Comparison of ENCODE assay signal across 8 cellular contexts in genomic region chr2:26750477-26750876, GRCh38. TPM values are rescaled to one million over a fixed set of nuclear protein-coding genes. Genes with fewer than 3 reads are reported as not detected.
DNase-seq lines count a peak whose midpoint lies in the region; FAIRE-seq and TF ChIP-seq lines count a peak whose summit lies in the region.
"Not testable (repeated sequence)": the region's sequence is repeated elsewhere in the genome, so short reads cannot be mapped to it uniquely, and the experiment has no call there.
"Had no signal": no experiment of that assay in that cellular context is flagged by ENCODE, and none has a peak within 500 bp of the region (broad histone marks: within the 10 kb centered on the region; RNA-seq: fewer than 3 reads in every experiment).

No MANE protein-coding gene starts in this region.

- H2AK5ac ChIP-seq in H1 (ENCODE audit: low read depth, low read length): not testable (repeated sequence)

- not testable (repeated sequence) for H3K23ac ChIP-seq in H1 (ENCODE audit: insufficient read length)

- not testable (repeated sequence) for H2BK15ac ChIP-seq in H1 (ENCODE audit: low read length)

- H2BK20ac ChIP-seq in H1 (ENCODE audit: low read length): not testable (repeated sequence)

- H3K27me3 ChIP-seq in BLaER1; HAP-1 (ENCODE audit: low read depth); NT2/D1 (ENCODE audit: insufficient read depth, insufficient read length); WERI-Rb-1 (ENCODE audit: insufficient read depth, low read depth, severe bottlenecking): not testable (repeated sequence)
- H3K27me3 ChIP-seq in H1 (replicated peaks in 1 of 4; ENCODE audit: control insufficient read depth in 3 of 4, extremely low read depth in 1 of 4, insufficient read depth in 3 of 4, low read length in 3 of 4): peaks cover 0 to 15% (median 12%) of the 10 kb centered on the region in 4 experiments; a peak in 6 of 7 replicates
- peaks cover 33% of the 10 kb centered on the region; the same call in 1 of the 2 replicates for H3K27me3 ChIP-seq in iPS-20b (ENCODE audit: insufficient read depth, low read length)

- H3K79me2 ChIP-seq in H1 (ENCODE audit: control insufficient read depth in 1 of 2, insufficient read depth in 2 of 2, low read length in 2 of 2): not testable (repeated sequence)

- peak; percentile 41 to 52 for DNase-seq in HAP-1 (ENCODE audit: low spot score in 2 of 2)
- not testable (repeated sequence) for DNase-seq in NT2/D1 (ENCODE audit: low read depth, low spot score); WERI-Rb-1; H1 (ENCODE audit: low read depth in 1 of 2, low spot score in 2 of 2)

- not testable (repeated sequence) for H3K9me3 Mint-ChIP-seq in nephron

- not testable (repeated sequence) for H3K9ac ChIP-seq in BLaER1; H1 (replicated peaks in 1 of 4; ENCODE audit: extremely low read depth in 1 of 4, low read depth in 3 of 4, low read length in 3 of 4)
- H3K9ac ChIP-seq in NT2/D1 (ENCODE audit: insufficient read length, low read depth): peak overlapping the region; percentile 72
- H3K9ac ChIP-seq in iPS-20b (ENCODE audit: low read depth, low read length): 0 out of 2 replicates have a peak overlapping the region, but pooled peaks have one; percentile 56

- not testable (repeated sequence) for H4K20me1 ChIP-seq in BLaER1; H1 (replicated peaks in 1 of 2; ENCODE audit: control insufficient read depth in 1 of 2, insufficient read depth in 2 of 2, low read length in 2 of 2)

- not testable (repeated sequence) for H3K27ac ChIP-seq in BLaER1; H1 (ENCODE audit: low read depth, low read length); iPS-20b (ENCODE audit: low read length)
- peak overlapping the region; percentile 91 for H3K27ac ChIP-seq in WERI-Rb-1

- POLR2A ChIA-PET in H1 (lab: Charles Lee; ENCODE audit: partially characterized antibody): interaction anchor here (0.9 kb wide), 1 partner anchor 19 kb away, joined by 3 read pairs; no protein-coding TSS in a partner anchor

- WGBS in H1 (ENCODE audit: extremely low coverage in 1 of 2, insufficient coverage in 1 of 2, insufficient read length in 1 of 2, insufficient replicate concordance in 2 of 2, low coverage in 1 of 2, low lambda C conversion rate in 2 of 2, missing lambda C conversion rate in 1 of 2), 2 experiments: 15% methylated on average over 9 of the region's 11 CpGs; no CpG with 5 or more reads in 1 of the 2 experiments

- not testable (repeated sequence) for H3K36me3 Mint-ChIP-seq in nephron (ENCODE audit: low read depth)

- H3K27me3 Mint-ChIP-seq in nephron (ENCODE audit: low read depth): peaks cover 20% of the 10 kb centered on the region

- in situ Hi-C loops in HAP-1 (cut with MboI; ENCODE audit: low sequenced_read_pairs): not testable (repeated sequence)

- H3K4me1 ChIP-seq in BLaER1: peaks cover 59% of the 10 kb centered on the region
- H3K4me1 ChIP-seq in HAP-1: peaks cover 13% of the 10 kb centered on the region
- H3K4me1 ChIP-seq in NT2/D1 (ENCODE audit: insufficient read depth, insufficient read length): not testable (repeated sequence)
- peaks cover 5 to 15% (median 8%) of the 10 kb centered on the region in 4 experiments; a peak in 6 of 7 replicates for H3K4me1 ChIP-seq in H1 (replicated peaks in 1 of 4; ENCODE audit: control insufficient read depth in 3 of 4, insufficient read depth in 4 of 4, low read length in 3 of 4)
- H3K4me1 ChIP-seq in iPS-20b (ENCODE audit: insufficient read depth, low read length): peaks cover 30% of the 10 kb centered on the region

- CTCF ChIA-PET in H1 (lab: Charles Lee; ENCODE audit: partially characterized antibody): interaction anchor here (1.4 kb wide), 1 partner anchor 14 kb away, joined by 3 read pairs; no protein-coding TSS in a partner anchor

- H3K4me1 Mint-ChIP-seq in nephron: peaks cover 12% of the 10 kb centered on the region

- H2AFZ ChIP-seq in H1 (ENCODE audit: low read length): not testable (repeated sequence)

- H4K5ac ChIP-seq in H1 (ENCODE audit: insufficient read length, low read depth, low read length): not testable (repeated sequence)

- H3K36me3 ChIP-seq in BLaER1; HAP-1 (replicated peaks); NT2/D1 (ENCODE audit: insufficient read depth, insufficient read length, low read length); WERI-Rb-1; H1 (ENCODE audit: control insufficient read depth in 2 of 4, insufficient read depth in 4 of 4, low read length in 3 of 4); iPS-20b (ENCODE audit: insufficient read depth, low read depth, low read length): not testable (repeated sequence)

- TF ChIP-seq CTCF in WERI-Rb-1 (IDR thresholded peaks at IDR 0.05; ENCODE audit: low read depth, low read length); H1 (IDR thresholded peaks at IDR 0.05; ENCODE audit: control extremely low read depth in 1 of 3, insufficient read depth in 1 of 3, low read depth in 1 of 3, low read length in 3 of 3); nephron (IDR thresholded peaks at IDR 0.05; ENCODE audit: unreplicated experiment in 3 of 3): not testable (repeated sequence)

- not testable (repeated sequence) for H4K91ac ChIP-seq in H1 (replicated peaks; ENCODE audit: insufficient read length, low read length)

- not testable (repeated sequence) for TF ChIP-seq RAD21 in H1 (IDR thresholded peaks at IDR 0.05 in 1 of 2, conservative IDR thresholded peaks at IDR 0.05 in 1 of 2; ENCODE audit: low read depth in 2 of 2, low read length in 2 of 2)

- not testable (repeated sequence) for H3K56ac ChIP-seq in H1 (replicated peaks; ENCODE audit: insufficient read length, low read depth, low read length)

- H2BK12ac ChIP-seq in H1 (ENCODE audit: low read depth, low read length): not testable (repeated sequence)

- H3K4me3 Mint-ChIP-seq in nephron: not testable (repeated sequence)

- not testable (repeated sequence) for TF ChIP-seq EP300 in H1 (IDR thresholded peaks at IDR 0.05; ENCODE audit: borderline replicate concordance in 1 of 2, low read depth in 2 of 2, low read length in 2 of 2)

- H4K8ac ChIP-seq in H1 (ENCODE audit: extremely low read depth, insufficient read depth, low read length): not testable (repeated sequence)

- not testable (repeated sequence) for H3K4ac ChIP-seq in H1 (replicated peaks; ENCODE audit: insufficient read length, low read depth, low read length)

- H3K23me2 ChIP-seq in H1 (ENCODE audit: low read depth, low read length): not testable (repeated sequence)

- not testable (repeated sequence) for H2BK120ac ChIP-seq in H1 (replicated peaks; ENCODE audit: low read depth, low read length)

- not testable (repeated sequence) for H3K18ac ChIP-seq in H1 (ENCODE audit: extremely low read depth, low read length)

- not testable (repeated sequence) for H3K14ac ChIP-seq in H1 (ENCODE audit: insufficient read length)

- peak overlapping the region; percentile 63 to 94 (median 89) for H3K27ac Mint-ChIP-seq in nephron

- not testable (repeated sequence) for TF ChIP-seq POLR2A in H1 (IDR thresholded peaks at IDR 0.05; ENCODE audit: control extremely low read depth in 1 of 2, low read depth in 2 of 2, low read length in 2 of 2)

- FAIRE-seq in H1 (lab: Jason Lieb, UNC): not testable (repeated sequence)

- not testable (repeated sequence) for H3K79me1 ChIP-seq in H1 (ENCODE audit: low read depth, low read length)

- H3K4me3 ChIP-seq in BLaER1: not testable (repeated sequence)
- H3K4me3 ChIP-seq in HAP-1: peak overlapping the region; percentile 9
- H3K4me3 ChIP-seq in NT2/D1 (ENCODE audit: insufficient read length, low read depth): peak overlapping the region; percentile 26
- peak overlapping the region; percentile 35 for H3K4me3 ChIP-seq in WERI-Rb-1 (ENCODE audit: low read depth, low read length)
- peak overlapping the region in 1 of 4 experiments; percentile 41; a peak in 3 of 8 replicates for H3K4me3 ChIP-seq in H1 (ENCODE audit: extremely low read depth in 1 of 4, insufficient read depth in 2 of 4, low read depth in 3 of 4, low read length in 4 of 4)
- peak overlapping the region; percentile 54; the same call in 1 of the 2 replicates for H3K4me3 ChIP-seq in iPS-20b (ENCODE audit: low read length)

- H3K9me3 ChIP-seq in BLaER1; HAP-1; NT2/D1 (ENCODE audit: insufficient read depth, low read length); WERI-Rb-1 (ENCODE audit: severe bottlenecking); H1 (ENCODE audit: insufficient read depth in 2 of 2, low read depth in 1 of 2, low read length in 1 of 2); iPS-20b (ENCODE audit: insufficient read depth, low read depth, low read length): not testable (repeated sequence)

- H3K4me2 ChIP-seq in BLaER1 (peak overlapping the region; percentile 30; the same call in 1 of the 2 replicates), H1 (ENCODE audit: insufficient read depth in 1 of 2, low read depth in 2 of 2, low read length in 2 of 2) (peak overlapping the region; percentile 43 to 70)

- not testable (repeated sequence) for H2BK5ac ChIP-seq in H1 (ENCODE audit: low read depth, low read length)

RNA-seq across cellular contexts. Expression of gene SLC35F6, which starts 13.6 kb away (rescaled TPM):
- 11.2 and 11.6 TPM in 2 replicates for total RNA-seq in H1 (2021; fragmentation: NEBNext Ultra II Directional; extraction: Animal tissue kit (Norgen Biotek cat#: 25700))
- polyA plus RNA-seq in H1 (2011; rRNA removed): 12.9 and 13.5 TPM in 2 replicates
- 7.3 TPM for polyA plus RNA-seq in H1 (2011; cell fraction: cytosol; rRNA removed)
- 6.5 TPM for polyA plus RNA-seq in H1 (2011; cell fraction: nucleus; rRNA removed)
- 7.5 to 10.5 TPM (median 8.8 TPM) in 4 replicates for polyA plus RNA-seq in H1 (2012, experiment 1 of 2)
- polyA plus RNA-seq in H1 (2012, experiment 2 of 2): 8.0 TPM
- polyA plus RNA-seq in H1 (2013, experiment 1 of 2): 14.9 TPM
- 17.3 TPM for polyA plus RNA-seq in H1 (2013, experiment 2 of 2)
- polyA minus RNA-seq in H1 (2011; rRNA and poly(A)+ RNA removed): 19.7 and 19.8 TPM in 2 replicates
- polyA minus RNA-seq in H1 (2011; cell fraction: cytosol; rRNA and poly(A)+ RNA removed): 12.4 TPM
- polyA minus RNA-seq in H1 (2011; cell fraction: nucleus; rRNA and poly(A)+ RNA removed): 9.9 TPM

RNA-seq across cellular contexts. Expression of gene CENPA, which starts 35.4 kb away (rescaled TPM):
- total RNA-seq in H1 (2021; fragmentation: NEBNext Ultra II Directional; extraction: Animal tissue kit (Norgen Biotek cat#: 25700)): 28.5 and 30.9 TPM in 2 replicates
- polyA plus RNA-seq in H1 (2011; rRNA removed): 17.6 and 19.4 TPM in 2 replicates
- 19.1 TPM for polyA plus RNA-seq in H1 (2011; cell fraction: cytosol; rRNA removed)
- 15.4 TPM for polyA plus RNA-seq in H1 (2011; cell fraction: nucleus; rRNA removed)
- 15.1 to 18.3 TPM (median 17.2 TPM) in 4 replicates for polyA plus RNA-seq in H1 (2012, experiment 1 of 2)
- polyA plus RNA-seq in H1 (2012, experiment 2 of 2): 19.3 TPM
- 16.2 TPM for polyA plus RNA-seq in H1 (2013, experiment 1 of 2)
- 17.2 TPM for polyA plus RNA-seq in H1 (2013, experiment 2 of 2)
- 14.0 and 19.9 TPM in 2 replicates for polyA minus RNA-seq in H1 (2011; rRNA and poly(A)+ RNA removed)
- polyA minus RNA-seq in H1 (2011; cell fraction: cytosol; rRNA and poly(A)+ RNA removed): 16.4 TPM
- 10.6 TPM for polyA minus RNA-seq in H1 (2011; cell fraction: nucleus; rRNA and poly(A)+ RNA removed)

RNA-seq across cellular contexts. Expression of gene KCNK3, which starts 58.0 kb away (rescaled TPM):
- 0.11 and 0.30 TPM in 2 replicates for total RNA-seq in H1 (2021; fragmentation: NEBNext Ultra II Directional; extraction: Animal tissue kit (Norgen Biotek cat#: 25700))
- polyA plus RNA-seq in H1 (2011; rRNA removed): 0.29 and 0.33 TPM in 2 replicates
- polyA plus RNA-seq in H1 (2011; cell fraction: cytosol; rRNA removed): 0.08 TPM
- polyA plus RNA-seq in H1 (2011; cell fraction: nucleus; rRNA removed): 0.11 TPM
- 0.05 to 0.24 TPM (median 0.14 TPM) in 4 replicates for polyA plus RNA-seq in H1 (2012, experiment 1 of 2)
- polyA plus RNA-seq in H1 (2012, experiment 2 of 2): 0.09 TPM
- 0.06 TPM for polyA plus RNA-seq in H1 (2013, experiment 1 of 2)
- polyA plus RNA-seq in H1 (2013, experiment 2 of 2): 0.04 TPM
- polyA minus RNA-seq in H1 (2011; rRNA and poly(A)+ RNA removed): 0.06 and 0.15 TPM in 2 replicates
- not detected for polyA minus RNA-seq in H1 (2011; cell fraction: cytosol; rRNA and poly(A)+ RNA removed)
- polyA minus RNA-seq in H1 (2011; cell fraction: nucleus; rRNA and poly(A)+ RNA removed): not detected
- total RNA-seq: CD8-positive, alpha-beta T cell had no signal
